ENCODE assay signal across 19 cellular contexts in the genomic region with DNA sequence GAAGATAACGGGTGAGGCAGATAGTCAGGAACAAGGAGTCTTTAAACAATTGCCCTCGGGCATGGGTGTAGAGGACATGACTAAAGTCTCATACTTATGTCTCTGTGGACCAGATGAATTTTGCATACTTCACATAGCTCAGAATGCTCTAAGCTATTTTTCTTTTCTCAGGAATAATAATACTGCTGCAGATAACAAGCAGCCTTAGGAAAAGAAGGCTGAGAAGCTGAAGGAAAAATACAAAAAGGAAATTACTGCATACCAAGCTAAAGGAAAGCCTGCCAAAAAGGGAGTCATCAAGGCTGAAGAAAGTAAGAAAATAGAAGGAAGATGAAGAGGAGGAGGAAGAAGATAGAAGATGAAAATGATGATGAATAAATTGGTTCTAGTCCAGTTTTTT. TPM values are rescaled to one million over a fixed set of nuclear protein-coding genes. Genes with fewer than 3 reads are reported as not detected.
DNase-seq lines count a peak whose midpoint lies in the region; TF ChIP-seq lines count a peak whose summit lies in the region.
"Had no signal": no experiment of that assay in that cellular context is flagged by ENCODE, and none has a peak within 500 bp of the region (broad histone marks: within the 10 kb centered on the region; RNA-seq: fewer than 3 reads in every experiment).

No MANE protein-coding gene starts in this region.

- DNase-seq in HCEC 1CT = peak; percentile 53
- peak; percentile 47 to 84 for DNase-seq in SW 1271 (lab: John Stamatoyannopoulos, UW)
- peak; percentile 93 for DNase-seq in fibroblast of pulmonary artery (ENCODE audit: low read depth)
- peak; percentile 56 for DNase-seq in stromal cell of bone marrow (ENCODE audit: low read depth)
- DNase-seq in immature natural killer cell = no peak
- no peak for DNase-seq in DMS 273 treated with DMSO at 0.1 percent for 48 hours (lab: John Stamatoyannopoulos, UW)
- no peak for DNase-seq in activated CD4-positive, alpha-beta T cell treated with anti-CD3 and anti-CD28 coated beads, Interleukin-2, amount 10 ng/mL, durations not matched to agents 7 days and 5 days
- DNase-seq in uterus = no peak
- DNase-seq: activated CD4-positive, alpha-beta T cell treated with anti-CD3 and anti-CD28 coated beads, Interleukin-2, amount 50 U/mL, for 48 hours; activated gamma-delta T cell treated with Interleukin-2 at 50 U/mL for 16 hours; cerebellar nuclear complex; gastrocnemius medialis; left cardiac atrium; NCI-H187; T-helper 17 cell had no signal

- H3K27ac ChIP-seq in uterus = no peak overlapping the region
- H3K27ac ChIP-seq: gastrocnemius medialis had no signal

- no peaks in the 10 kb centered on the region for H3K4me1 ChIP-seq in uterus
- H3K4me1 ChIP-seq: gastrocnemius medialis had no signal

- no peaks in the 10 kb centered on the region for H3K4me1 Mint-ChIP-seq in immature natural killer cell
- H3K4me1 Mint-ChIP-seq in activated CD4-positive, alpha-beta T cell treated with anti-CD3 and anti-CD28 coated beads, Interleukin-2, amount 10 ng/mL, durations not matched to agents 7 days and 5 days = no peaks in the 10 kb centered on the region
- H3K4me1 Mint-ChIP-seq: nephron, T-helper 17 cell had no signal

- peaks cover 5 to 12% (median 7%) of the 10 kb centered on the region in 3 donors for H3K27me3 Mint-ChIP-seq in immature natural killer cell (ENCODE audit: low read depth in 3 of 3)
- peaks cover 15% of the 10 kb centered on the region for H3K27me3 Mint-ChIP-seq in activated CD4-positive, alpha-beta T cell treated with anti-CD3 and anti-CD28 coated beads, Interleukin-2, amount 10 ng/mL, durations not matched to agents 7 days and 5 days

- H3K27me3 ChIP-seq in uterus = no peaks in the 10 kb centered on the region

- no peak overlapping the region for H3K27ac Mint-ChIP-seq in immature natural killer cell
- H3K27ac Mint-ChIP-seq in activated CD4-positive, alpha-beta T cell treated with anti-CD3 and anti-CD28 coated beads, Interleukin-2, amount 10 ng/mL, durations not matched to agents 7 days and 5 days = no peak overlapping the region
- H3K27ac Mint-ChIP-seq: nephron, T-helper 17 cell had no signal

- POLR2A ChIA-PET in activated CD4-positive, alpha-beta T cell treated with anti-CD3 and anti-CD28 coated beads, Interleukin-2, amount 10 ng/mL, durations not matched to agents 7 days and 5 days (lab: Charles Lee) = no interaction called here

- CTCF ChIA-PET in activated CD4-positive, alpha-beta T cell treated with anti-CD3 and anti-CD28 coated beads, Interleukin-2, amount 10 ng/mL, durations not matched to agents 7 days and 5 days (lab: Charles Lee) = interaction anchor here (0.7 to 1.6 kb wide), 2 partner anchors 12 to 17 kb away, joined by 3 to 5 read pairs; no protein-coding TSS in a partner anchor

- H3K36me3 Mint-ChIP-seq in immature natural killer cell = peaks cover 0 to 4% (median 0%) of the 10 kb centered on the region in 3 donors
- H3K36me3 Mint-ChIP-seq in activated CD4-positive, alpha-beta T cell treated with anti-CD3 and anti-CD28 coated beads, Interleukin-2, amount 10 ng/mL, durations not matched to agents 7 days and 5 days (ENCODE audit: low read depth) = no peaks in the 10 kb centered on the region

- intact Hi-C loops in uterus (cut with DNase I; ENCODE audit: low total_unique reads) = no loop called here

- no peak for TF ChIP-seq CTCF in fibroblast of pulmonary artery (IDR thresholded peaks at IDR 0.05; ENCODE audit: low read length, missing control alignments)
- TF ChIP-seq CTCF in uterus (IDR thresholded peaks at IDR 0.05) = no peak

- no peak overlapping the region for H3K4me3 Mint-ChIP-seq in immature natural killer cell
- H3K4me3 Mint-ChIP-seq in activated CD4-positive, alpha-beta T cell treated with anti-CD3 and anti-CD28 coated beads, Interleukin-2, amount 10 ng/mL, durations not matched to agents 7 days and 5 days = no peak overlapping the region
- H3K4me3 Mint-ChIP-seq: nephron, T-helper 17 cell had no signal

- H3K9me3 Mint-ChIP-seq in immature natural killer cell = peaks cover 0 to 6% (median 0%) of the 10 kb centered on the region in 6 donors
- H3K9me3 Mint-ChIP-seq in activated CD4-positive, alpha-beta T cell treated with anti-CD3 and anti-CD28 coated beads, Interleukin-2, amount 10 ng/mL, durations not matched to agents 7 days and 5 days = peaks cover 6% of the 10 kb centered on the region

- H3K4me3 ChIP-seq in fibroblast of pulmonary artery (replicated peaks; ENCODE audit: low read depth, low read length) (no peak overlapping the region), uterus (no peak overlapping the region)
- H3K4me3 ChIP-seq: gastrocnemius medialis had no signal

- no peaks in the 10 kb centered on the region for H3K36me3 ChIP-seq in uterus
- H3K36me3 ChIP-seq: gastrocnemius medialis had no signal

- no peak for TF ChIP-seq POLR2A in uterus (IDR thresholded peaks at IDR 0.05)

- no peaks in the 10 kb centered on the region for H3K9me3 ChIP-seq in uterus

RNA-seq across cellular contexts. Expression of a gene that starts 13.4 kb away (rescaled TPM):
- 10 to 100 TPM in 1 of 3 donors, 1 to 10 TPM in 2; 5.2 to 14.6 (median 9.1) TPM for polyA plus RNA-seq in immature natural killer cell
- total RNA-seq in activated CD4-positive, alpha-beta T cell treated with anti-CD3 and anti-CD28 coated beads, Interleukin-2, amount 10 ng/mL, durations not matched to agents 7 days and 5 days = 10 to 100 TPM; 16.8 to 19.4 TPM
- 10 to 100 TPM in 2 of 4 donors, 1 to 10 TPM in 2; 7.9 to 25.1 (median 16.3) TPM for total RNA-seq in uterus

RNA-seq across cellular contexts. Expression of a gene that starts 57.8 kb away (rescaled TPM):
- polyA plus RNA-seq in immature natural killer cell = not detected
- not detected for total RNA-seq in activated CD4-positive, alpha-beta T cell treated with anti-CD3 and anti-CD28 coated beads, Interleukin-2, amount 10 ng/mL, durations not matched to agents 7 days and 5 days
- total RNA-seq in uterus = under 1 TPM in 1 of 4 donors, not detected in 3; 0.07 TPM
- total RNA-seq: gastrocnemius medialis, H4, left cardiac atrium, skeletal muscle tissue, T-helper 17 cell, temporal lobe had no signal

Comparison
In these comparisons a context has a peak if more than half of its experiments do, and no peak if none do; other contexts are left out.
1. DNase-seq: peak in HCEC 1CT (single experiment), SW 1271 (2 of 2), fibroblast of pulmonary artery (single experiment) and stromal cell of bone marrow (single experiment); none in immature natural killer cell (0 of 3), DMS 273 treated with DMSO at 0.1 percent for 48 hours (single experiment), activated CD4-positive, alpha-beta T cell treated with anti-CD3 and anti-CD28 coated beads, Interleukin-2, amount 10 ng/mL, durations not matched to agents 7 days and 5 days (single experiment) and uterus (0 of 2).